38 cellular contexts compared by ENCODE assay signal in genomic region chr18:43220691-43221090, GRCh38. TPM values are rescaled to one million over a fixed set of nuclear protein-coding genes. Genes with fewer than 3 reads are reported as not detected.
"Had no signal": no experiment of that assay in that cellular context is flagged by ENCODE, and none has a peak within 500 bp of the region (broad histone marks: within the 10 kb centered on the region; RNA-seq: fewer than 3 reads in every experiment).

No MANE protein-coding gene starts in this region.

- ATAC-seq: activated CD8-positive, alpha-beta T cell treated with anti-CD3 and anti-CD28 coated beads for 36 hours; activated naive CD8-positive, alpha-beta T cell treated with anti-CD3 and anti-CD28 coated beads, Interleukin-2, amount 50 U/mL, for 24 hours; activated T-cell treated with anti-CD3 and anti-CD28 coated beads, Interleukin-2, amount 50 U/mL, for 4 hours; activated T-cell treated with anti-CD3 and anti-CD28 coated beads, Interleukin-2, amount 50 U/mL, for 72 hours; activated T-helper 17 cell treated with anti-CD3 and anti-CD28 coated beads, Interleukin-2, amount 50 U/mL, for 72 hours; T-cell; T-helper 17 cell had no signal

- H3K9me3 ChIP-seq: ascending aorta had no signal

- H3K4me1 ChIP-seq: ascending aorta had no signal

- H3K27ac Mint-ChIP-seq: activated B cell treated with CpG ODN at 0.5 μM for 24 hours; activated CD4-positive, alpha-beta memory T cell treated with anti-CD3 and anti-CD28 coated beads for 36 hours; activated CD4-positive, alpha-beta T cell treated with anti-CD3 and anti-CD28 coated beads, Interleukin-2, amount 10 ng/mL, durations not matched to agents 24 days and 14 days; activated CD8-positive, alpha-beta T cell treated with anti-CD3 and anti-CD28 coated beads for 36 hours; activated naive CD4-positive, alpha-beta T cell treated with anti-CD3 and anti-CD28 coated beads, Interleukin-2, amount 10 ng/mL, durations not matched to agents 7 days and 5 days; activated naive CD4-positive, alpha-beta T cell treated with anti-CD3 and anti-CD28 coated beads, Interleukin-2, amount 50 U/mL, for 24 hours; activated naive CD8-positive, alpha-beta T cell; activated naive CD8-positive, alpha-beta T cell treated with anti-CD3 and anti-CD28 coated beads, Interleukin-2, amount 10 ng/mL, durations not matched to agents 7 days and 5 days; activated naive CD8-positive, alpha-beta T cell treated with anti-CD3 and anti-CD28 coated beads, Interleukin-2, amount 50 U/mL, for 24 hours; activated T-cell treated with anti-CD3 and anti-CD28 coated beads, Interleukin-2, amount 50 U/mL, for 72 hours; activated T-helper 1 cell treated with anti-CD3 and anti-CD28 coated beads, Interleukin-12 subunit alpha, Interleukin-12 subunit beta, Interleukin-2, Interleukin-4 antibody, amounts not matched to agents 30 ng/mL and 10 ng/mL and 1 ng/mL, durations not matched to agents 14 hours and 24 hours and 36 hours; activated T-helper 17 cell treated with anti-CD3 and anti-CD28 coated beads, Interleukin-2, amount 50 U/mL, for 72 hours; brain; T-cell; T-helper 17 cell had no signal

- H3K27me3 Mint-ChIP-seq: activated B cell treated with CpG ODN at 0.5 μM for 24 hours; activated CD4-positive, alpha-beta memory T cell treated with anti-CD3 and anti-CD28 coated beads for 36 hours; activated CD4-positive, alpha-beta T cell treated with anti-CD3 and anti-CD28 coated beads, Interleukin-2, amount 10 ng/mL, durations not matched to agents 24 days and 14 days; activated CD8-positive, alpha-beta T cell treated with anti-CD3 and anti-CD28 coated beads for 36 hours; activated naive CD4-positive, alpha-beta T cell treated with anti-CD3 and anti-CD28 coated beads, Interleukin-2, amount 10 ng/mL, durations not matched to agents 7 days and 5 days; activated naive CD4-positive, alpha-beta T cell treated with anti-CD3 and anti-CD28 coated beads, Interleukin-2, amount 50 U/mL, for 24 hours; activated naive CD8-positive, alpha-beta T cell; activated naive CD8-positive, alpha-beta T cell treated with anti-CD3 and anti-CD28 coated beads, Interleukin-2, amount 10 ng/mL, durations not matched to agents 7 days and 5 days; activated naive CD8-positive, alpha-beta T cell treated with anti-CD3 and anti-CD28 coated beads, Interleukin-2, amount 50 U/mL, for 24 hours; activated T-helper 17 cell treated with anti-CD3 and anti-CD28 coated beads, Interleukin-2, amount 50 U/mL, for 72 hours; central memory CD8-positive, alpha-beta T cell; T-cell; T-helper 17 cell had no signal

- H3K4me1 Mint-ChIP-seq: activated B cell treated with CpG ODN at 0.5 μM for 24 hours; activated CD4-positive, alpha-beta T cell treated with anti-CD3 and anti-CD28 coated beads, Interleukin-2, amount 10 ng/mL, durations not matched to agents 24 days and 14 days; activated naive CD4-positive, alpha-beta T cell treated with anti-CD3 and anti-CD28 coated beads, Interleukin-2, amount 10 ng/mL, durations not matched to agents 7 days and 5 days; activated naive CD4-positive, alpha-beta T cell treated with anti-CD3 and anti-CD28 coated beads, Interleukin-2, amount 50 U/mL, for 24 hours; activated naive CD8-positive, alpha-beta T cell treated with anti-CD3 and anti-CD28 coated beads, Interleukin-2, amount 10 ng/mL, durations not matched to agents 7 days and 5 days; activated naive CD8-positive, alpha-beta T cell treated with anti-CD3 and anti-CD28 coated beads, Interleukin-2, amount 50 U/mL, for 24 hours; activated T-helper 17 cell treated with anti-CD3 and anti-CD28 coated beads, Interleukin-2, amount 50 U/mL, for 72 hours; brain; central memory CD8-positive, alpha-beta T cell; T-cell; T-helper 17 cell had no signal

- H3K4me3 Mint-ChIP-seq: activated B cell treated with CpG ODN at 0.5 μM for 24 hours; activated CD4-positive, alpha-beta memory T cell treated with anti-CD3 and anti-CD28 coated beads for 36 hours; activated CD4-positive, alpha-beta T cell treated with anti-CD3 and anti-CD28 coated beads, Interleukin-2, amount 10 ng/mL, durations not matched to agents 24 days and 14 days; activated CD8-positive, alpha-beta T cell treated with anti-CD3 and anti-CD28 coated beads for 36 hours; activated naive CD4-positive, alpha-beta T cell treated with anti-CD3 and anti-CD28 coated beads, Interleukin-2, amount 10 ng/mL, durations not matched to agents 7 days and 5 days; activated naive CD4-positive, alpha-beta T cell treated with anti-CD3 and anti-CD28 coated beads, Interleukin-2, amount 50 U/mL, for 24 hours; activated naive CD8-positive, alpha-beta T cell; activated naive CD8-positive, alpha-beta T cell treated with anti-CD3 and anti-CD28 coated beads, Interleukin-2, amount 10 ng/mL, durations not matched to agents 7 days and 5 days; activated naive CD8-positive, alpha-beta T cell treated with anti-CD3 and anti-CD28 coated beads, Interleukin-2, amount 50 U/mL, for 24 hours; activated T-cell treated with anti-CD3 and anti-CD28 coated beads, Interleukin-2, amount 50 U/mL, for 4 hours; activated T-cell treated with anti-CD3 and anti-CD28 coated beads, Interleukin-2, amount 50 U/mL, for 72 hours; activated T-helper 1 cell treated with anti-CD3 and anti-CD28 coated beads, Interleukin-12 subunit alpha, Interleukin-12 subunit beta, Interleukin-2, Interleukin-4 antibody, amounts not matched to agents 30 ng/mL and 10 ng/mL and 1 ng/mL, durations not matched to agents 14 hours and 24 hours and 36 hours; activated T-helper 17 cell treated with anti-CD3 and anti-CD28 coated beads, Interleukin-2, amount 50 U/mL, for 72 hours; brain; central memory CD8-positive, alpha-beta T cell; T-cell; T-helper 17 cell had no signal

- H3K36me3 Mint-ChIP-seq: activated CD4-positive, alpha-beta memory T cell treated with anti-CD3 and anti-CD28 coated beads for 36 hours; activated naive CD4-positive, alpha-beta T cell treated with anti-CD3 and anti-CD28 coated beads, Interleukin-2, amount 10 ng/mL, durations not matched to agents 7 days and 5 days; activated naive CD4-positive, alpha-beta T cell treated with anti-CD3 and anti-CD28 coated beads, Interleukin-2, amount 50 U/mL, for 24 hours; activated naive CD8-positive, alpha-beta T cell; activated naive CD8-positive, alpha-beta T cell treated with anti-CD3 and anti-CD28 coated beads, Interleukin-2, amount 10 ng/mL, durations not matched to agents 7 days and 5 days; brain; T-cell had no signal

- H3K9me3 Mint-ChIP-seq: activated CD4-positive, alpha-beta T cell treated with anti-CD3 and anti-CD28 coated beads, Interleukin-2, amount 10 ng/mL, durations not matched to agents 24 days and 14 days; activated T-cell treated with anti-CD3 and anti-CD28 coated beads, Interleukin-2, amount 50 U/mL, for 4 hours had no signal

- H3K4me3 ChIP-seq: ascending aorta, cardiac muscle cell had no signal

- H3K36me3 ChIP-seq: ascending aorta, cardiac muscle cell had no signal

- H3K27ac ChIP-seq: ascending aorta, cardiac muscle cell, VCaP had no signal

- H3K27me3 ChIP-seq: ascending aorta, cardiac muscle cell had no signal

- DNase-seq: activated B cell treated with CpG ODN at 0.5 μM for 24 hours; activated CD4-positive, alpha-beta memory T cell treated with anti-CD3 and anti-CD28 coated beads for 36 hours; activated CD4-positive, alpha-beta T cell treated with anti-CD3 and anti-CD28 coated beads for 4 hours; activated CD4-positive, alpha-beta T cell treated with anti-CD3 and anti-CD28 coated beads, Interleukin-2, amount 10 ng/mL, durations not matched to agents 24 days and 14 days; activated CD4-positive, alpha-beta T cell treated with anti-CD3 and anti-CD28 coated beads, Interleukin-2, amount 50 U/mL, for 1 hour; activated CD4-positive, alpha-beta T cell treated with anti-CD3 and anti-CD28 coated beads, Interleukin-2, amount 50 U/mL, for 4 hours; activated CD4-positive, CD25-positive, alpha-beta regulatory T cell treated with anti-CD3 and anti-CD28 coated beads, Interleukin-2, amount 50 U/mL, for 72 hours; activated CD8-positive, alpha-beta memory T cell treated with anti-CD3 and anti-CD28 coated beads, Interleukin-2, amount 50 U/mL, for 4 hours; activated CD8-positive, alpha-beta T cell treated with anti-CD3 and anti-CD28 coated beads for 36 hours; activated gamma-delta T cell; activated naive CD4-positive, alpha-beta T cell treated with anti-CD3 and anti-CD28 coated beads, Interleukin-2, amount 10 ng/mL, durations not matched to agents 7 days and 5 days; activated naive CD4-positive, alpha-beta T cell treated with Interleukin-2 at 50 U/mL for 16 hours; activated naive CD8-positive, alpha-beta T cell treated with anti-CD3 and anti-CD28 coated beads, Interleukin-2, amount 10 ng/mL, durations not matched to agents 7 days and 5 days; activated naive CD8-positive, alpha-beta T cell treated with anti-CD3 and anti-CD28 coated beads, Interleukin-2, amount 50 U/mL, for 24 hours; activated T-cell treated with anti-CD3 and anti-CD28 coated beads for 4 hours; activated T-cell treated with anti-CD3 and anti-CD28 coated beads, Interleukin-2, amount 50 U/mL, for 1 hour; activated T-cell treated with anti-CD3 and anti-CD28 coated beads, Interleukin-2, amount 50 U/mL, for 4 hours; activated T-cell treated with anti-CD3 and anti-CD28 coated beads, Interleukin-2, amount 50 U/mL, for 72 hours; amygdala; caudate nucleus; cerebellar nuclear complex; T-cell; T-helper 17 cell; T-helper 9 cell had no signal

RNA-seq across cellular contexts. Expression of gene SYT4, which starts 56.6 kb away (rescaled TPM):
- total RNA-seq: activated B cell treated with CpG ODN at 0.5 μM for 24 hours; activated CD4-positive, alpha-beta memory T cell treated with anti-CD3 and anti-CD28 coated beads for 36 hours; activated CD4-positive, alpha-beta T cell treated with anti-CD3 and anti-CD28 coated beads, Interleukin-2, amount 10 ng/mL, durations not matched to agents 24 days and 14 days; activated CD8-positive, alpha-beta memory T cell treated with anti-CD3 and anti-CD28 coated beads for 36 hours; activated CD8-positive, alpha-beta T cell treated with anti-CD3 and anti-CD28 coated beads for 36 hours; activated naive CD8-positive, alpha-beta T cell treated with anti-CD3 and anti-CD28 coated beads, Interleukin-2, amount 10 ng/mL, durations not matched to agents 7 days and 5 days; activated T-cell treated with anti-CD3 and anti-CD28 coated beads, Interleukin-2, amount 50 U/mL, for 4 hours; activated T-cell treated with anti-CD3 and anti-CD28 coated beads, Interleukin-2, amount 50 U/mL, for 72 hours; activated T-helper 1 cell treated with anti-CD3 and anti-CD28 coated beads, Interleukin-12 subunit alpha, Interleukin-12 subunit beta, Interleukin-2, Interleukin-4 antibody, amounts not matched to agents 30 ng/mL and 10 ng/mL and 1 ng/mL, durations not matched to agents 14 hours and 24 hours and 36 hours; activated T-helper 17 cell treated with anti-CD3 and anti-CD28 coated beads, Interleukin-2, amount 50 U/mL, for 72 hours; ascending aorta; bronchial epithelial cell; cardiac muscle cell; chondrocyte; T-helper 1 cell treated with Interleukin-12 subunit alpha and Interleukin-12 subunit beta and Interleukin-4 antibody, amounts not matched to agents 30 ng/mL and 1 ng/mL, for 36 hours; T-helper 2 cell treated with Interferon-gamma antibody and Interleukin-4, amounts not matched to agents 100 ng/mL and 5 ng/mL, for 36 hours had no signal
- polyA plus RNA-seq: cardiac muscle cell had no signal
